12 cellular contexts compared by ENCODE assay signal in genomic region chr11:76793391-76793811, GRCh38. TPM values are rescaled to one million over a fixed set of nuclear protein-coding genes. Genes with fewer than 3 reads are reported as not detected.
DNase-seq lines count a peak whose midpoint lies in the region; ATAC-seq, FAIRE-seq and TF ChIP-seq lines count a peak whose summit lies in the region.
"Had no signal": no experiment of that assay in that cellular context is flagged by ENCODE, and none has a peak within 500 bp of the region (broad histone marks: within the 10 kb centered on the region; RNA-seq: fewer than 3 reads in every experiment).

No MANE protein-coding gene starts in this region.

- TF ChIP-seq CTCF in HEK293 (tag by site-specific recombination; IDR thresholded peaks at IDR 0.05) (no peak), RWPE2 (IDR thresholded peaks at IDR 0.05; ENCODE audit: poor library complexity, severe bottlenecking) (no peak), keratinocyte (optimal IDR thresholded peaks at IDR 0.05 in 1 of 3, IDR thresholded peaks at IDR 0.05 in 1 of 3, conservative IDR thresholded peaks at IDR 0.05 in 1 of 3; ENCODE audit: extremely low read depth in 1 of 3, insufficient read depth in 2 of 3, low read length in 3 of 3) (no peak), suprapubic skin (IDR thresholded peaks at IDR 0.05) (no peak), CD14-positive monocyte (IDR thresholded peaks at IDR 0.05) (no peak)

- H3K36me3 ChIP-seq in HEK293 (ENCODE audit: control insufficient read depth in 2 of 2, insufficient read depth in 1 of 2, low read length in 2 of 2), result peaks cover 0 to 16% of the 10 kb centered on the region in 2 experiments; a peak in 1 of 3 replicates
- peaks cover 32% of the 10 kb centered on the region for H3K36me3 ChIP-seq in RWPE2 (ENCODE audit: low read depth)
- peaks cover 23 to 29% of the 10 kb centered on the region in 2 experiments for H3K36me3 ChIP-seq in keratinocyte (ENCODE audit: control insufficient read depth in 2 of 2, extremely low read depth in 1 of 2, insufficient read depth in 2 of 2, low read length in 2 of 2)
- H3K36me3 ChIP-seq in suprapubic skin, result peaks cover 26% of the 10 kb centered on the region

- peaks cover 7% of the 10 kb centered on the region for H3K4me1 Mint-ChIP-seq in CD14-positive monocyte

- no peak for FAIRE-seq in keratinocyte (lab: Jason Lieb, UNC)
- FAIRE-seq: GM12878 had no signal

- POLR2A ChIA-PET in HEK293 (lab: Yijun Ruan, JAX), result no interaction called here

- H3K9me3 ChIP-seq in HEK293 (ENCODE audit: control insufficient read depth, insufficient read depth, low read depth, low read length) (no peaks in the 10 kb centered on the region), RWPE2 (ENCODE audit: severe bottlenecking) (no peaks in the 10 kb centered on the region), keratinocyte (ENCODE audit: control insufficient read depth, low read depth, low read length) (no peaks in the 10 kb centered on the region), suprapubic skin (no peaks in the 10 kb centered on the region)
- H3K9me3 ChIP-seq: mucosa of descending colon had no signal

- peak overlapping the region in 1 of 7 donors; percentile 57 for H3K27ac Mint-ChIP-seq in CD14-positive monocyte
- H3K27ac Mint-ChIP-seq: activated naive CD4-positive, alpha-beta T cell treated with anti-CD3 and anti-CD28 coated beads, Interleukin-2, amount 50 U/mL, for 72 hours had no signal

- 0 out of 2 replicates have a peak, but pooled peaks cover 6% of the 10 kb centered on the region for H3K4me1 ChIP-seq in HEK293 (ENCODE audit: control insufficient read depth, insufficient read depth, low read length)
- peaks cover 45% of the 10 kb centered on the region for H3K4me1 ChIP-seq in RWPE2 (ENCODE audit: insufficient read depth, poor library complexity, severe bottlenecking)
- peaks cover 52% of the 10 kb centered on the region for H3K4me1 ChIP-seq in keratinocyte (ENCODE audit: control insufficient read depth, extremely low read depth, insufficient read depth, low read length)
- peaks cover 96% of the 10 kb centered on the region for H3K4me1 ChIP-seq in suprapubic skin

- 49% methylated on average over 5 of the region's 6 CpGs for WGBS in suprapubic skin

- DNase-seq in RWPE2 (ENCODE audit: low spot score) (peak; percentile 15), keratinocyte (ENCODE audit: low read depth, low spot score) (no peak), suprapubic skin (ENCODE audit: low spot score in 2 of 2) (peak in 1 of 2 donors; percentile 55), CD14-positive monocyte (ENCODE audit: low spot score) (no peak), NCI-H510A treated with DMSO at 0.1 percent for 48 hours (lab: John Stamatoyannopoulos, UW) (no peak)
- DNase-seq: DMS153 had no signal

- dilution Hi-C loops in keratinocyte (cut with MboI; ENCODE audit: extremely low pct_ligation_motif_present, low sequenced_read_pairs), result no loop called here

- H3K36me3 Mint-ChIP-seq in CD14-positive monocyte, result no peaks in the 10 kb centered on the region

- H4K20me1 ChIP-seq in keratinocyte (ENCODE audit: control insufficient read depth, extremely low read depth, insufficient read depth, low read length), result peaks cover 31% of the 10 kb centered on the region

- no peak for TF ChIP-seq EP300 in suprapubic skin (IDR thresholded peaks at IDR 0.05)

- CTCF ChIA-PET in HEK293 (lab: Yijun Ruan, JAX), result interaction anchor here (0.7 to 1.0 kb wide), 3 partner anchors 14 to 252 kb away, joined by 3 to 5 read pairs (median 3); no protein-coding TSS in a partner anchor

- no peak overlapping the region for H3K4me3 Mint-ChIP-seq in CD14-positive monocyte

- H3K4me2 ChIP-seq in keratinocyte (ENCODE audit: control insufficient read depth, extremely low read depth, insufficient read depth, low read depth, low read length), result peak overlapping the region; percentile 48

- H3K4me3 ChIP-seq in HEK293 (ENCODE audit: low read depth, low read length), result no peak overlapping the region
- H3K4me3 ChIP-seq in RWPE2 (ENCODE audit: severe bottlenecking), result no peak overlapping the region
- H3K4me3 ChIP-seq in keratinocyte (ENCODE audit: control insufficient read depth in 2 of 3, extremely low read depth in 1 of 3, insufficient read depth in 2 of 3, low read depth in 1 of 3, low read length in 3 of 3), result no peak overlapping the region
- no peak overlapping the region for H3K4me3 ChIP-seq in suprapubic skin
- H3K4me3 ChIP-seq: GM12878, mucosa of descending colon had no signal

- intact Hi-C loops in CD14-positive monocyte (cut with micrococcal nuclease), result no loop called here

- H2AFZ ChIP-seq in keratinocyte (ENCODE audit: control insufficient read depth, low read length), result no peak overlapping the region

- H3K9me3 Mint-ChIP-seq in CD14-positive monocyte, result peaks cover 2 to 8% (median 6%) of the 10 kb centered on the region in 7 donors

- peaks cover 79% of the 10 kb centered on the region for H3K79me2 ChIP-seq in keratinocyte (ENCODE audit: control insufficient read depth, insufficient read depth, low read length)

- TF ChIP-seq POLR2A in suprapubic skin (IDR thresholded peaks at IDR 0.05), result no peak

- peaks cover 9 to 20% (median 15%) of the 10 kb centered on the region in 3 donors for H3K27me3 Mint-ChIP-seq in CD14-positive monocyte (ENCODE audit: low read depth in 3 of 3)

- peak; percentile 37 for ATAC-seq in RWPE2 (ENCODE audit: low read depth)
- ATAC-seq in GM18873 (IDR thresholded peaks at IDR 0.05; ENCODE audit: low FRiP score, unreplicated experiment), result no peak
- ATAC-seq: activated naive CD4-positive, alpha-beta T cell treated with anti-CD3 and anti-CD28 coated beads, Interleukin-2, amount 50 U/mL, for 72 hours; GM12878; mucosa of descending colon had no signal

- H3K27me3 ChIP-seq in RWPE2 (ENCODE audit: insufficient read depth, poor library complexity, severe bottlenecking), result no peaks in the 10 kb centered on the region
- no peaks in the 10 kb centered on the region for H3K27me3 ChIP-seq in keratinocyte (ENCODE audit: control insufficient read depth, extremely low read depth, insufficient read depth, low read length)
- H3K27me3 ChIP-seq in suprapubic skin, result no peaks in the 10 kb centered on the region

- peak overlapping the region; percentile 19 for H3K9ac ChIP-seq in keratinocyte (ENCODE audit: control insufficient read depth, extremely low read depth, insufficient read depth, low read length)

- no peak overlapping the region for H3K27ac ChIP-seq in HEK293 (ENCODE audit: extremely low read depth, low read depth, low read length)
- peak overlapping the region; percentile 71 for H3K27ac ChIP-seq in RWPE2 (ENCODE audit: poor library complexity, severe bottlenecking)
- peak overlapping the region; percentile 28 for H3K27ac ChIP-seq in keratinocyte (ENCODE audit: control insufficient read depth, insufficient read depth, low read length)
- peak overlapping the region; percentile 63 for H3K27ac ChIP-seq in suprapubic skin
- H3K27ac ChIP-seq: HL-60 had no signal

- H3K9me1 ChIP-seq in keratinocyte (ENCODE audit: control insufficient read depth, extremely low read depth, insufficient read depth, low read length), result peaks cover 19% of the 10 kb centered on the region

TF ChIP-seq in HEK293, 187 proteins besides CTCF, POLR2A, EP300 and RAD21:
- TF ChIP-seq ZNF341 (tag by site-specific recombination; IDR thresholded peaks at IDR 0.05; ENCODE audit: low read depth), result peak; percentile 82
- no peak for TF ChIP-seq ZNF157 (tag by site-specific recombination; IDR thresholded peaks at IDR 0.05)
- TF ChIP-seq ZIC2 (tag by site-specific recombination; IDR thresholded peaks at IDR 0.05), result peak; percentile 83
- peak; percentile 95 for TF ChIP-seq GLIS1 (tag by site-specific recombination; IDR thresholded peaks at IDR 0.05)
- 0 out of 2 replicates have a peak, but pooled peaks have one; percentile 47 for TF ChIP-seq ZNF423 (tag by site-specific recombination; IDR thresholded peaks at IDR 0.05)
TF ChIP-seq in HEK293: peak in this region for 4.

RNA-seq across cellular contexts. Expression of gene TSKU, which starts 10.2 kb away (rescaled TPM):
- polyA plus RNA-seq in keratinocyte (22.8 to 36.1 TPM (median 35.8 TPM) in 3 replicates), CD14-positive monocyte (not detected)
- polyA plus RNA-seq in keratinocyte (2011; ENCODE audit: low read depth), result 3.6 TPM
- 23.3 and 32.4 TPM in 2 replicates for polyA plus RNA-seq in keratinocyte (2011; cell fraction: cytosol; rRNA removed)
- 46.7 and 64.8 TPM in 2 replicates for polyA plus RNA-seq in keratinocyte (2011; cell fraction: nucleus; rRNA removed)
- 24.0 and 42.3 TPM in 2 replicates for polyA plus RNA-seq in keratinocyte (2012; ENCODE audit: low replicate concordance)
- 27.5 to 79.8 TPM (median 38.8 TPM) in 3 replicates for polyA minus RNA-seq in keratinocyte
- 58.9 TPM for polyA minus RNA-seq in keratinocyte (2011; cell fraction: cytosol; rRNA and poly(A)+ RNA removed)
- 52.7 and 54.9 TPM in 2 replicates for polyA minus RNA-seq in keratinocyte (2011; cell fraction: nucleus; rRNA and poly(A)+ RNA removed)
- total RNA-seq in suprapubic skin, result 100 to 1,000 TPM in 3 of 4 donors, 10 to 100 TPM in 1; 85.5 to 155 (median 128) TPM

Comparison
In these comparisons a context has a peak if more than half of its experiments do, and no peak if none do; other contexts are left out.
1. RNA of gene TSKU, which starts 10.2 kb away (polyA plus RNA-seq): 3.6 to 64.8 TPM in keratinocyte; not detected in CD14-positive monocyte; every median in the first group is over 4 times any median in the second.